8 cellular contexts compared by ENCODE assay signal in genomic region chr10:76632158-76633051, GRCh38.
DNase-seq lines count a peak whose midpoint lies in the region; ATAC-seq and TF ChIP-seq lines count a peak whose summit lies in the region.

No MANE protein-coding gene starts in this region.

- no peaks in the 10 kb centered on the region for H3K36me3 Mint-ChIP-seq in brain
- no peaks in the 10 kb centered on the region for H3K36me3 Mint-ChIP-seq in activated naive CD4-positive, alpha-beta T cell treated with anti-CD3 and anti-CD28 coated beads, Interleukin-2, amount 50 U/mL, for 72 hours

- ATAC-seq in GM21723 (IDR thresholded peaks at IDR 0.05; ENCODE audit: unreplicated experiment), result no peak
- ATAC-seq in activated naive CD4-positive, alpha-beta T cell treated with anti-CD3 and anti-CD28 coated beads, Interleukin-2, amount 50 U/mL, for 72 hours, result no peak

- H3K9me3 Mint-ChIP-seq in brain, result peaks cover 0 to 4% (median 0%) of the 10 kb centered on the region in 5 experiments
- peaks cover 0 to 4% of the 10 kb centered on the region in 2 donors for H3K9me3 Mint-ChIP-seq in activated naive CD4-positive, alpha-beta T cell treated with anti-CD3 and anti-CD28 coated beads, Interleukin-2, amount 50 U/mL, for 72 hours

- peaks cover 31% of the 10 kb centered on the region for H3K4me1 Mint-ChIP-seq in brain

- H3K27me3 Mint-ChIP-seq in brain, result peaks cover 25% of the 10 kb centered on the region

- H3K4me3 Mint-ChIP-seq in brain, result peak overlapping the region in 3 of 5 experiments; percentile 4 to 67 (median 67)

- no peak overlapping the region for H3K4me3 ChIP-seq in GM12864 (ENCODE audit: low read depth, low read length)

- TF ChIP-seq CTCF in GM12864 (IDR thresholded peaks at IDR 0.05; ENCODE audit: low read depth, low read length, missing control alignments) (peak; percentile 40), brain (conservative IDR thresholded peaks at IDR 0.05) (peak in 1 of 2 experiments; percentile 39)

- peak overlapping the region in 3 of 5 experiments; percentile 18 to 84 (median 52) for H3K27ac Mint-ChIP-seq in brain
- no peak overlapping the region for H3K27ac Mint-ChIP-seq in activated naive CD4-positive, alpha-beta T cell treated with anti-CD3 and anti-CD28 coated beads, Interleukin-2, amount 50 U/mL, for 72 hours

- DNase-seq in GM12864 (ENCODE audit: low read depth) (no peak), NCI-H1105 treated with DMSO at 0.1 percent for 48 hours (lab: John Stamatoyannopoulos, UW) (peak; percentile 60), medulla oblongata (ENCODE audit: extremely low spot score) (peak; percentile 23), GOT3 (lab: John Stamatoyannopoulos, UW) (no peak), ecto neural progenitor cell (ENCODE audit: low spot score) (no peak)
- no peak for DNase-seq in activated naive CD4-positive, alpha-beta T cell treated with anti-CD3 and anti-CD28 coated beads, Interleukin-2, amount 50 U/mL, for 72 hours (ENCODE audit: low spot score in 2 of 2)

Comparison
In these comparisons a context has a peak if more than half of its experiments do, and no peak if none do; other contexts are left out.
1. DNase-seq: peak in NCI-H1105 treated with DMSO at 0.1 percent for 48 hours (single experiment) and medulla oblongata (single experiment); none in GM12864 (single experiment), GOT3 (single experiment), ecto neural progenitor cell (single experiment) and activated naive CD4-positive, alpha-beta T cell treated with anti-CD3 and anti-CD28 coated beads, Interleukin-2, amount 50 U/mL, for 72 hours (0 of 2).
2. H3K27ac Mint-ChIP-seq: peak in brain (3 of 5); none in activated naive CD4-positive, alpha-beta T cell treated with anti-CD3 and anti-CD28 coated beads, Interleukin-2, amount 50 U/mL, for 72 hours (0 of 2).